Comparison of ENCODE assay signal across 8 cellular contexts in genomic region chr19:4523306-4524110, GRCh38. TPM values are rescaled to one million over a fixed set of nuclear protein-coding genes. Genes with fewer than 3 reads are reported as not detected.
DNase-seq lines count a peak whose midpoint lies in the region; ATAC-seq and TF ChIP-seq lines count a peak whose summit lies in the region.

No MANE protein-coding gene starts in this region.

- peak; percentile 76 for TF ChIP-seq CTCF in KMS-11 (conservative IDR thresholded peaks at IDR 0.05; ENCODE audit: low read depth, low read length)
- TF ChIP-seq CTCF in activated CD8-positive, alpha-beta T cell treated with anti-CD3 and anti-CD28 coated beads for 36 hours (IDR thresholded peaks at IDR 0.05): peak; percentile 77
- TF ChIP-seq CTCF in hepatocyte (IDR thresholded peaks at IDR 0.05; ENCODE audit: poor library complexity): peak; percentile 44

- H3K9ac ChIP-seq in KMS-11: no peak overlapping the region

- H3K27ac ChIP-seq in KMS-11: no peak overlapping the region
- H3K27ac ChIP-seq in hepatocyte: no peak overlapping the region

- H3K4me1 Mint-ChIP-seq in activated CD8-positive, alpha-beta T cell treated with anti-CD3 and anti-CD28 coated beads for 36 hours (ENCODE audit: low read depth): no peaks in the 10 kb centered on the region
- H3K4me1 Mint-ChIP-seq in stimulated activated memory B cell treated with anti-CD40 and anti-IgM and Interleukin-4, amounts not matched to agents 10 μg/mL and 1 μg/mL and 100 μg/mL, for 72 hours: no peaks in the 10 kb centered on the region

- CTCF ChIA-PET in activated CD8-positive, alpha-beta T cell treated with anti-CD3 and anti-CD28 coated beads for 36 hours (lab: Charles Lee): interaction anchor here (0.6 to 4.1 kb wide), 20 partner anchors 9 to 434 kb away, joined by 3 to 39 read pairs (median 3); partner anchors contain the start of genes LRG1 and PLIN5

- WGBS in hepatocyte (ENCODE audit: low lambda C conversion rate, missing lambda C conversion rate): 78% methylated on average over 52 of the region's 53 CpGs

- H3K4me3 ChIP-seq in KMS-11 (IDR thresholded peaks at IDR 0.05; ENCODE audit: insufficient read depth, low read depth, low read length): no peak overlapping the region
- H3K4me3 ChIP-seq in hepatocyte: no peak overlapping the region

- H2AFZ ChIP-seq in KMS-11 (ENCODE audit: low read depth) (no peak overlapping the region), hepatocyte (no peak overlapping the region)

- no peak overlapping the region for H3K27ac Mint-ChIP-seq in activated CD8-positive, alpha-beta T cell treated with anti-CD3 and anti-CD28 coated beads for 36 hours
- H3K27ac Mint-ChIP-seq in stimulated activated memory B cell treated with anti-CD40 and anti-IgM and Interleukin-4, amounts not matched to agents 10 μg/mL and 1 μg/mL and 100 μg/mL, for 72 hours: no peak overlapping the region

- H3K4me2 ChIP-seq in KMS-11: no peak overlapping the region
- no peak overlapping the region for H3K4me2 ChIP-seq in hepatocyte

- H3K9me2 ChIP-seq in hepatocyte (replicated peaks; ENCODE audit: insufficient read depth): no peaks in the 10 kb centered on the region

- H3K36me3 ChIP-seq in KMS-11 (ENCODE audit: insufficient read depth) (no peaks in the 10 kb centered on the region), hepatocyte (replicated peaks; ENCODE audit: insufficient read depth, low read depth) (no peaks in the 10 kb centered on the region)

- H3K9me3 ChIP-seq in hepatocyte (ENCODE audit: low read depth): no peaks in the 10 kb centered on the region

- H3K9me3 Mint-ChIP-seq in activated CD8-positive, alpha-beta T cell treated with anti-CD3 and anti-CD28 coated beads for 36 hours: no peaks in the 10 kb centered on the region
- no peaks in the 10 kb centered on the region for H3K9me3 Mint-ChIP-seq in stimulated activated memory B cell treated with anti-CD40 and anti-IgM and Interleukin-4, amounts not matched to agents 10 μg/mL and 1 μg/mL and 100 μg/mL, for 72 hours

- DNase-seq in DMS53 (lab: John Stamatoyannopoulos, UW): peak; percentile 61
- DNase-seq in DMS53 treated with DMSO at 0.1 percent for 48 hours (lab: John Stamatoyannopoulos, UW; ENCODE audit: unreplicated experiment): no peak
- DNase-seq in activated CD8-positive, alpha-beta T cell treated with anti-CD3 and anti-CD28 coated beads for 36 hours: peak; percentile 43
- no peak for DNase-seq in hepatocyte (ENCODE audit: low spot score)

- no peaks in the 10 kb centered on the region for H4K20me1 ChIP-seq in KMS-11 (ENCODE audit: insufficient read depth)
- H4K20me1 ChIP-seq in hepatocyte (ENCODE audit: insufficient read depth, poor library complexity, severe bottlenecking): no peaks in the 10 kb centered on the region

- H3K4me3 Mint-ChIP-seq in activated CD8-positive, alpha-beta T cell treated with anti-CD3 and anti-CD28 coated beads for 36 hours: no peak overlapping the region
- H3K4me3 Mint-ChIP-seq in stimulated activated memory B cell treated with anti-CD40 and anti-IgM and Interleukin-4, amounts not matched to agents 10 μg/mL and 1 μg/mL and 100 μg/mL, for 72 hours: no peak overlapping the region

- H3K4me1 ChIP-seq in KMS-11 (ENCODE audit: low read depth, poor library complexity, severe bottlenecking) (no peaks in the 10 kb centered on the region), hepatocyte (ENCODE audit: insufficient read depth) (no peaks in the 10 kb centered on the region)

- H3K36me3 Mint-ChIP-seq in activated CD8-positive, alpha-beta T cell treated with anti-CD3 and anti-CD28 coated beads for 36 hours (ENCODE audit: low read depth): no peaks in the 10 kb centered on the region
- no peaks in the 10 kb centered on the region for H3K36me3 Mint-ChIP-seq in stimulated activated memory B cell treated with anti-CD40 and anti-IgM and Interleukin-4, amounts not matched to agents 10 μg/mL and 1 μg/mL and 100 μg/mL, for 72 hours

- POLR2A ChIA-PET in activated CD8-positive, alpha-beta T cell treated with anti-CD3 and anti-CD28 coated beads for 36 hours (lab: Charles Lee): interaction anchor here (0.6 to 1.3 kb wide), 2 partner anchors 11 to 323 kb away, joined by 3 to 5 read pairs; partner anchors contain the start of gene PLIN5

- intact Hi-C loops in activated CD8-positive, alpha-beta T cell treated with anti-CD3 and anti-CD28 coated beads for 36 hours (cut with micrococcal nuclease): no loop called here

- no peaks in the 10 kb centered on the region for H3K27me3 Mint-ChIP-seq in activated CD8-positive, alpha-beta T cell treated with anti-CD3 and anti-CD28 coated beads for 36 hours
- peaks cover 36% of the 10 kb centered on the region for H3K27me3 Mint-ChIP-seq in stimulated activated memory B cell treated with anti-CD40 and anti-IgM and Interleukin-4, amounts not matched to agents 10 μg/mL and 1 μg/mL and 100 μg/mL, for 72 hours

- no peak for ATAC-seq in activated CD8-positive, alpha-beta T cell treated with anti-CD3 and anti-CD28 coated beads for 36 hours
- ATAC-seq in stimulated activated memory B cell treated with anti-CD40 and anti-IgM and Interleukin-4, amounts not matched to agents 10 μg/mL and 1 μg/mL and 100 μg/mL, for 72 hours: peak; percentile 28
- no peak for ATAC-seq in GM19455 (IDR thresholded peaks at IDR 0.05; ENCODE audit: unreplicated experiment)
- no peak for ATAC-seq in GM21786 (IDR thresholded peaks at IDR 0.05; ENCODE audit: unreplicated experiment)

- H3K27me3 ChIP-seq in KMS-11 (ENCODE audit: insufficient read depth, low read depth): peaks cover 66% of the 10 kb centered on the region
- H3K27me3 ChIP-seq in hepatocyte: no peaks in the 10 kb centered on the region

- no peaks in the 10 kb centered on the region for H3K79me2 ChIP-seq in KMS-11 (ENCODE audit: insufficient read depth, low read depth)
- no peaks in the 10 kb centered on the region for H3K79me2 ChIP-seq in hepatocyte

RNA-seq across cellular contexts. Expression of gene PLIN4, which starts 5.2 kb away (rescaled TPM):
- under 1 TPM in 1 of 2 experiments, not detected in 1; 0.05 TPM for total RNA-seq in activated CD8-positive, alpha-beta T cell treated with anti-CD3 and anti-CD28 coated beads for 36 hours
- total RNA-seq in hepatocyte: 0.17 and 0.60 TPM in 2 replicates
- 0.27 and 0.55 TPM in 2 replicates for polyA plus RNA-seq in hepatocyte

RNA-seq across cellular contexts. Expression of gene PLIN5, which starts 11.5 kb away (rescaled TPM):
- under 1 TPM in 1 of 2 experiments, not detected in 1; 0.27 TPM for total RNA-seq in activated CD8-positive, alpha-beta T cell treated with anti-CD3 and anti-CD28 coated beads for 36 hours
- 2.1 and 5.8 TPM in 2 replicates for total RNA-seq in hepatocyte
- polyA plus RNA-seq in hepatocyte: 6.1 and 6.4 TPM in 2 replicates

RNA-seq across cellular contexts. Expression of gene LRG1, which starts 16.3 kb away (rescaled TPM):
- under 1 TPM in 1 of 2 experiments, not detected in 1; 0.09 TPM for total RNA-seq in activated CD8-positive, alpha-beta T cell treated with anti-CD3 and anti-CD28 coated beads for 36 hours
- total RNA-seq in hepatocyte: 5.4 and 6.3 TPM in 2 replicates
- polyA plus RNA-seq in hepatocyte: 9.8 and 11.4 TPM in 2 replicates

RNA-seq across cellular contexts. Expression of gene SEMA6B, which starts 36.0 kb away (rescaled TPM):
- not detected for total RNA-seq in activated CD8-positive, alpha-beta T cell treated with anti-CD3 and anti-CD28 coated beads for 36 hours
- 2.9 and 3.2 TPM in 2 replicates for total RNA-seq in hepatocyte
- 0.50 and 1.4 TPM in 2 replicates for polyA plus RNA-seq in hepatocyte

RNA-seq across cellular contexts. Expression of gene HDGFL2, which starts 51.4 kb away (rescaled TPM):
- 10 to 100 TPM; 37.5 to 44.0 TPM for total RNA-seq in activated CD8-positive, alpha-beta T cell treated with anti-CD3 and anti-CD28 coated beads for 36 hours
- 34.8 and 50.3 TPM in 2 replicates for total RNA-seq in hepatocyte
- polyA plus RNA-seq in hepatocyte: 73.0 and 73.2 TPM in 2 replicates

Comparison
In these comparisons a context has a peak if more than half of its experiments do, and no peak if none do; other contexts are left out.
1. DNase-seq: peak in DMS53 (single experiment) and activated CD8-positive, alpha-beta T cell treated with anti-CD3 and anti-CD28 coated beads for 36 hours (single experiment); none in DMS53 treated with DMSO at 0.1 percent for 48 hours (single experiment) and hepatocyte (single experiment).
2. Peak in every context shown above with its lines, with median percentiles within 50 percentile points of each other: CTCF ChIP-seq.